Comparison of ENCODE assay signal across 1 cellular context in the genomic region with DNA sequence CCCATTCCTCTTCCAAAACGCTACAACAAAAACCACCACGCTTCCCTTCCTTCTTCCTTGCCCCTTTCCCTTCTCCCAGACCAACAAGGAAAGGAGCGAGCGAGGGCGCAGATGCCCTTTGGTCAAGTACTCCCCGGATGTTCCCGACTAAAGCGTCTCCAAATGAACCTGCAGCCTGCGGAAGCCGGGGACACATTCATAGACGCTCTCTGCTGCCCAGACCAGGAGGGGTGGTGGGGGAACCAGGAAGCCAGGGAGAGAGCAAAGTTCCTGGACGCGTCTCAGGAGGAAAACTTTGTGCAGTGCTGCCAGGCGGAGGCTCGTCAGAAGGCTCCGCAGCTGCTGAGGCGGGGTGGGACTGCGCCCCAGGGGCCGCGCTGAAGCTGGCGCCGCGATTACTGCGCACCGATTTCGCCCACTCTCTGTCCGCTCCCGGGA.
TF ChIP-seq lines count a peak whose summit lies in the region.

No MANE protein-coding gene starts in this region.

TF ChIP-seq in GM12878, 131 proteins besides CTCF, POLR2A, EP300 and RAD21:
- TF ChIP-seq CHD2 (IDR thresholded peaks at IDR 0.05; ENCODE audit: borderline replicate concordance, low read depth, low read length) (no peak), HDAC6 (IDR thresholded peaks at IDR 0.05; ENCODE audit: unreplicated experiment) (peak; percentile 28)
